ENCODE assay signal across 8 cellular contexts in genomic region chr10:12130237-12130872, GRCh38. TPM values are rescaled to one million over a fixed set of nuclear protein-coding genes. Genes with fewer than 3 reads are reported as not detected.
DNase-seq lines count a peak whose midpoint lies in the region; ATAC-seq, FAIRE-seq and TF ChIP-seq lines count a peak whose summit lies in the region.

No MANE protein-coding gene starts in this region.

- peaks cover 0 to 10% (median 0%) of the 10 kb centered on the region in 3 donors for H3K36me3 ChIP-seq in Peyer's patch
- H3K36me3 ChIP-seq in hepatocyte (replicated peaks; ENCODE audit: insufficient read depth, low read depth), result no peaks in the 10 kb centered on the region
- peaks cover 2% of the 10 kb centered on the region for H3K36me3 ChIP-seq in rectal smooth muscle tissue (ENCODE audit: control insufficient read depth, insufficient read depth, low read length)

- H3K27me3 ChIP-seq in Peyer's patch (no peaks in the 10 kb centered on the region), hepatocyte (no peaks in the 10 kb centered on the region), rectal smooth muscle tissue (ENCODE audit: control insufficient read depth, insufficient read depth, low read length) (no peaks in the 10 kb centered on the region)

- H3K4me3 ChIP-seq in Peyer's patch (peak overlapping the region; percentile 90 to 92 (median 91)), hepatocyte (peak overlapping the region; percentile 90), rectal smooth muscle tissue (ENCODE audit: low read length) (peak overlapping the region; percentile 78)

- TF ChIP-seq CTCF in Peyer's patch (IDR thresholded peaks at IDR 0.05) (peak in 5 of 6 experiments; percentile 21 to 38 (median 27)), hepatocyte (IDR thresholded peaks at IDR 0.05; ENCODE audit: poor library complexity) (peak; percentile 50)

- H4K20me1 ChIP-seq in hepatocyte (ENCODE audit: insufficient read depth, poor library complexity, severe bottlenecking), result peaks cover 6% of the 10 kb centered on the region

- ATAC-seq in GM19452 (IDR thresholded peaks at IDR 0.05; ENCODE audit: unreplicated experiment), result peak; percentile 35

- H3K27ac ChIP-seq in Peyer's patch, result peak overlapping the region in 3 of 4 donors; percentile 94 to 99 (median 94)
- peak overlapping the region; percentile 83 for H3K27ac ChIP-seq in hepatocyte
- H3K27ac ChIP-seq in rectal smooth muscle tissue (ENCODE audit: low read depth, low read length), result peak overlapping the region; percentile 81

- WGBS in hepatocyte (ENCODE audit: low lambda C conversion rate, missing lambda C conversion rate), result 28% methylated on average over 11 of the region's 11 CpGs

- DNase-seq in DMS53 treated with DMSO at 0.1 percent for 48 hours (lab: John Stamatoyannopoulos, UW; ENCODE audit: unreplicated experiment), result peak; percentile 21
- peak; percentile 71 for DNase-seq in HTR-8/SVneo (ENCODE audit: insufficient read length, low spot score)
- peak in 2 of 3 donors; percentile 48 to 58 for DNase-seq in Peyer's patch
- peak; percentile 77 for DNase-seq in astrocyte of the hippocampus (ENCODE audit: low read depth, low spot score)
- peak; percentile 67 for DNase-seq in hepatocyte (ENCODE audit: low spot score)
- no peak for DNase-seq in NCI-H2196 (lab: John Stamatoyannopoulos, UW; ENCODE audit: unreplicated experiment)

- peak overlapping the region; percentile 85 for H3K4me2 ChIP-seq in hepatocyte

- no peak overlapping the region for H3K9ac ChIP-seq in rectal smooth muscle tissue (ENCODE audit: low read length)

- no peaks in the 10 kb centered on the region for H3K9me2 ChIP-seq in hepatocyte (replicated peaks; ENCODE audit: insufficient read depth)

- TF ChIP-seq POLR2A in Peyer's patch (IDR thresholded peaks at IDR 0.05), result no peak

- H3K4me1 ChIP-seq in Peyer's patch, result no peaks in the 10 kb centered on the region
- no peaks in the 10 kb centered on the region for H3K4me1 ChIP-seq in hepatocyte (ENCODE audit: insufficient read depth)
- peaks cover 2% of the 10 kb centered on the region for H3K4me1 ChIP-seq in rectal smooth muscle tissue (ENCODE audit: control insufficient read depth, insufficient read depth, low read length)

- H3K9me3 ChIP-seq in Peyer's patch (no peaks in the 10 kb centered on the region), hepatocyte (ENCODE audit: low read depth) (no peaks in the 10 kb centered on the region)

- peak overlapping the region; percentile 90 for H2AFZ ChIP-seq in hepatocyte

- H3K79me2 ChIP-seq in hepatocyte, result peaks cover 17% of the 10 kb centered on the region

- FAIRE-seq in HTR-8/SVneo (lab: Jason Lieb, UNC), result no peak

RNA-seq across cellular contexts. Expression of gene SEC61A2, which starts 0.9 kb away (rescaled TPM):
- total RNA-seq in Peyer's patch (1 to 10 TPM; 1.4 to 8.3 (median 5.2) TPM), hepatocyte (11.1 and 13.7 TPM in 2 replicates)
- 9.2 and 12.2 TPM in 2 replicates for polyA plus RNA-seq in hepatocyte
